Comparison of ENCODE assay signal across 8 cellular contexts in the genomic region with DNA sequence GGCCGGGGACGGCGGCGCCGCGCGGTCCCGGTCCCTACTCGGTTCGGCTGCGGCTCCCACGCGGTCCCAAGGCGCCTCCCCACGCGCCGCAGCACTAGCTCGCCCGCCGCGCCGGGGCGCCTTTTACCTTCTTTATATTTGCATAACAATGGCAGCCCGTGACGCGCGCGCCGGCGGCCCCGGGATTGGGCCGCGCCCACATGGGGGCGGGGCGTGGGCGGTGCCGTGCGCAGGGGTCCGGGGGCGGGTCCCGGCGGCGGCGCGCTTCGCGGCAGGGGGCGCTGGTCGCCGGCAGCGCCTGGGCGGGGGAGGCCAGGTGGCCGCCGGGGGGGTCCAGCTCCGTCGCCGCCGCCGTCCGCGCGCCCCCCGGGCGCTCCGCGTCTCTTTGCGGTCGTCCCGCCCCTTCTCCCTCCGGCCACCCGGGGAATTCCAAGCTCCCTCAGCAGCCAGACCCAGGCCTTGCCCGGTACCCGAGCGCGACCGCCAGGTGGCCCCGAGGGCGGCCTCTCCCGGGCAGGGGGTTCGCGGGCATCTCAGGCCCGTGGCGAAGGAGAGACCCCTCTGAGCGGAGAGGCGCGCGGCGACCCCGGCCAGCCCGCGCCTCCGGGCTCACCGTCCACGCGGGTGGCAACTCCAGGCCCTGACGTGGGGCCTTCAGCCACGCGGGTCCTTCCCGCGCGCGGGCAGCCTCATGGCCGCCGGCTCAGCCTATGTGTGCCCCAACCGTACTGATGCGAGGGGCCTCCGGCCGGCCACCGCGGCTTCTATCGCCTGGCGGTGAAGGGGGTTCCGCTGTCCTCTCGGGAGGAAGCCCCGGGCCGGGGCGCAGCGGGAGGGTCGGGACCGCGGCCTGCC. TPM values are rescaled to one million over a fixed set of nuclear protein-coding genes. Genes with fewer than 3 reads are reported as not detected.
A peak's percentile ranks its signal among the peaks of the same experiment; 100 is the strongest.
DNase-seq lines count a peak whose midpoint lies in the region; ATAC-seq lines count a peak whose summit lies in the region.

A gene with protein sequence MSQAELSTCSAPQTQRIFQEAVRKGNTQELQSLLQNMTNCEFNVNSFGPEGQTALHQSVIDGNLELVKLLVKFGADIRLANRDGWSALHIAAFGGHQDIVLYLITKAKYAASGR (minus strand): TSS at position 96 of the 855 bp plus-strand sequence. CDS start 343 bp downstream, outside the sequence.

- ATAC-seq in GM18861 (IDR thresholded peaks at IDR 0.05; ENCODE audit: unreplicated experiment) = peak; percentile 58
- peak; percentile 57 for ATAC-seq in HG03095 (IDR thresholded peaks at IDR 0.05; ENCODE audit: unreplicated experiment)
- ATAC-seq in left lobe of liver = peak; percentile 57

- H3K79me2 ChIP-seq in ACC112 (ENCODE audit: control insufficient read depth, insufficient read depth, low read length, unreplicated experiment) = no peaks in the 10 kb centered on the region

- H3K4me3 ChIP-seq in ACC112 (ENCODE audit: low read depth, low read length) = peak within 1 kb of the TSS; percentile 73

- peaks cover 5% of the 10 kb centered on the region for H3K4me1 ChIP-seq in ACC112 (ENCODE audit: control insufficient read depth, insufficient read depth, low read length, unreplicated experiment)

- peak; percentile 40 for DNase-seq in NCI-H345 treated with DMSO at 0.1 percent for 48 hours (lab: John Stamatoyannopoulos, UW; ENCODE audit: unreplicated experiment)
- peak; percentile 88 to 90 for DNase-seq in activated CD4-positive, alpha-beta T cell treated with anti-CD3 and anti-CD28 coated beads for 24 hours (ENCODE audit: low read depth in 2 of 2)
- DNase-seq in left lobe of liver (ENCODE audit: low spot score) = peak; percentile 75
- DNase-seq in stimulated activated CD4-positive, alpha-beta T cell treated with anti-CD3 and anti-CD28 coated beads, Interleukin-2, amount 100 ng/mL, for 24 hours = peak; percentile 91 to 93

- no peaks in the 10 kb centered on the region for H3K36me3 ChIP-seq in ACC112 (ENCODE audit: insufficient read depth, low read length)

- H3K27ac ChIP-seq in ACC112 (ENCODE audit: low read depth, low read length) (no peak within 1 kb of the TSS), cingulate gyrus (ENCODE audit: low read depth, low read length) (peak within 1 kb of the TSS; percentile 54)

- H3K27me3 ChIP-seq in ACC112 (ENCODE audit: insufficient read depth, low read length) = peaks cover 36% of the 10 kb centered on the region

- peak within 1 kb of the TSS; percentile 23 for H2AFZ ChIP-seq in ACC112 (ENCODE audit: low read length, unreplicated experiment)

RNA-seq across cellular contexts. Expression of the gene that starts here (rescaled TPM):
- 1.3 TPM for total RNA-seq in left lobe of liver

Comparison
In these comparisons a context has a peak if more than half of its experiments do, and no peak if none do; other contexts are left out.
1. DNase-seq: peak in every context shown above with its lines; median percentile 92 in stimulated activated CD4-positive, alpha-beta T cell treated with anti-CD3 and anti-CD28 coated beads, Interleukin-2, amount 100 ng/mL, for 24 hours; 89 in activated CD4-positive, alpha-beta T cell treated with anti-CD3 and anti-CD28 coated beads for 24 hours; 75 in left lobe of liver; 40 in NCI-H345 treated with DMSO at 0.1 percent for 48 hours.